In genomic region chr4:16382571-16382970, GRCh38 we compare ENCODE assay signal across 31 cellular contexts.
"Had no signal": no experiment of that assay in that cellular context is flagged by ENCODE, and none has a peak within 500 bp of the region (broad histone marks: within the 10 kb centered on the region; RNA-seq: fewer than 3 reads in every experiment).

No MANE protein-coding gene starts in this region.

- DNase-seq: activated effector memory CD4-positive, alpha-beta T cell treated with anti-CD3 and anti-CD28 coated beads, Interleukin-2, amount 50 U/mL, for 16 hours; activated effector memory CD4-positive, alpha-beta T cell treated with Interleukin-2 at 50 U/mL for 16 hours; activated gamma-delta T cell; activated gamma-delta T cell treated with Interleukin-2 at 50 U/mL for 16 hours; activated naive CD4-positive, alpha-beta T cell; activated naive CD4-positive, alpha-beta T cell treated with anti-CD3 and anti-CD28 coated beads for 36 hours; activated naive CD4-positive, alpha-beta T cell treated with anti-CD3 and anti-CD28 coated beads, Interleukin-2, amount 10 ng/mL, durations not matched to agents 7 days and 5 days; activated naive CD4-positive, alpha-beta T cell treated with anti-CD3 and anti-CD28 coated beads, Interleukin-2, amount 50 U/mL, for 16 hours; activated naive CD4-positive, alpha-beta T cell treated with Interleukin-2 at 50 U/mL for 16 hours; activated naive CD8-positive, alpha-beta T cell treated with anti-CD3 and anti-CD28 coated beads for 36 hours; activated naive CD8-positive, alpha-beta T cell treated with anti-CD3 and anti-CD28 coated beads, Interleukin-2, amount 10 ng/mL, durations not matched to agents 7 days and 5 days; activated naive CD8-positive, alpha-beta T cell treated with anti-CD3 and anti-CD28 coated beads, Interleukin-2, amount 50 U/mL, for 24 hours; activated T-cell treated with anti-CD3 and anti-CD28 coated beads, Interleukin-2, amount 50 U/mL, for 24 hours; activated T-cell treated with anti-CD3 and anti-CD28 coated beads, Interleukin-2, amount 50 U/mL, for 4 hours; activated T-cell treated with anti-CD3 and anti-CD28 coated beads, Interleukin-2, amount 50 U/mL, for 48 hours; activated T-cell treated with anti-CD3 and anti-CD28 coated beads, Interleukin-2, amount 50 U/mL, for 72 hours; adrenal gland; amniotic stem cell; amygdala; anterior cingulate cortex; aorta; body of pancreas; brain microvascular endothelial cell; caudate nucleus; central memory CD4-positive, alpha-beta T cell; cerebellar nuclear complex had no signal

- ATAC-seq: activated naive CD4-positive, alpha-beta T cell treated with anti-CD3 and anti-CD28 coated beads, Interleukin-2, amount 50 U/mL, for 72 hours; activated naive CD8-positive, alpha-beta T cell treated with anti-CD3 and anti-CD28 coated beads, Interleukin-2, amount 50 U/mL, for 24 hours; activated T-cell treated with anti-CD3 and anti-CD28 coated beads, Interleukin-2, amount 50 U/mL, for 4 hours; activated T-cell treated with anti-CD3 and anti-CD28 coated beads, Interleukin-2, amount 50 U/mL, for 72 hours; activated T-helper 17 cell treated with anti-CD3 and anti-CD28 coated beads, Interleukin-2, amount 50 U/mL, for 72 hours; body of pancreas had no signal

- H3K27ac ChIP-seq: adrenal gland, ascending aorta, body of pancreas, brain microvascular endothelial cell, breast epithelium, cardiac muscle cell had no signal

- H3K4me3 ChIP-seq: adrenal gland, ascending aorta, body of pancreas, breast epithelium, cardiac muscle cell had no signal

- H3K36me3 ChIP-seq: adrenal gland, ascending aorta, brain microvascular endothelial cell, breast epithelium, cardiac muscle cell had no signal

- H3K9me3 ChIP-seq: adrenal gland, ascending aorta, body of pancreas, breast epithelium had no signal

- H3K4me1 ChIP-seq: adrenal gland, ascending aorta, body of pancreas, breast epithelium had no signal

- H3K27me3 ChIP-seq: adrenal gland, ascending aorta, body of pancreas, brain microvascular endothelial cell, breast epithelium, cardiac muscle cell had no signal
